Comparison of ENCODE assay signal across 1 cellular context in the genomic region with DNA sequence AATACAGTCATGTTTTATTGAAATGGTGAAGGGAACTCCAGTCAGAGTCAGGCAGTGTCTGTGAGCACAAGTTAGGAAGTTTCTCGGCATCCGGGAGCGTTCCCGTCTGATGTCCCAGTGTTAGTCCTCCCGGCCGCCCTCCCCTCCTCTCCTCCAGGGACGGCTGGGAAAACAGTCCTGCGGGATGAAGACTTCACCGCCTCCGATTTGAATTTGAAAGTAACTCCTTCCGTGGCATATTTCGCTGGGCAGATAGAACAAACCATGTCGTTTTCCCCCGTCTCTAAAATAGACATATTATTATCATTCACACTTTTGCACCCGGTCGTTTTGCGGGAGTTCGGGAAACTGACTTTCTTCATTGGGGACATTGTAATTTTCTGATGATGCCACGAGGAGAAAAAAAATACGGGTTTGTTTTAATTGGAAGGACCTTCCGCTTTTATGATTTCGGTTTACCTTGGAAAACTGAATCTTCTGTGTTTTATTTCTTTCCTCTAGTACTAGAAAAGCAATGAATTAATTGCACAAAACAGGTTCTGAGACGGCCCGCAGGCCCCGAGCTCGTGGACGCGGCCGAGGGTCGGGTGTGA.
TF ChIP-seq lines count a peak whose summit lies in the region.

No MANE protein-coding gene starts in this region.

TF ChIP-seq in HepG2, 621 proteins besides CTCF, POLR2A, EP300 and RAD21 (continued from another document):
- TF ChIP-seq CEBPZ (IDR thresholded peaks at IDR 0.05; ENCODE audit: low read length) (no peak), FOSL2 (CRISPR knock-in tag; IDR thresholded peaks at IDR 0.05) (no peak), KLF16 (CRISPR knock-in tag; IDR thresholded peaks at IDR 0.05) (no peak), PAF1 (CRISPR knock-in tag; IDR thresholded peaks at IDR 0.05) (no peak)
